In genomic region chr18:59052965-59053960, GRCh38 we compare ENCODE assay signal across 1 cellular context.
A peak's percentile ranks its signal among the peaks of the same experiment; 100 is the strongest.
TF ChIP-seq lines count a peak whose summit lies in the region.

No MANE protein-coding gene starts in this region.

TF ChIP-seq in HEK293, 187 proteins besides CTCF, POLR2A, EP300 and RAD21 (continued from another document and continues in another):
- TF ChIP-seq REST (tag by site-specific recombination; IDR thresholded peaks at IDR 0.05) (no peak), ZNF624 (tag by site-specific recombination; IDR thresholded peaks at IDR 0.05) (no peak), EGR2 (tag by site-specific recombination; IDR thresholded peaks at IDR 0.05; ENCODE audit: low read depth) (no peak), MEIS1 (CRISPR knock-in tag; IDR thresholded peaks at IDR 0.05; ENCODE audit: borderline replicate concordance) (no peak), ZSCAN23 (tag by site-specific recombination; IDR thresholded peaks at IDR 0.05) (no peak), ZNF660 (tag by site-specific recombination; IDR thresholded peaks at IDR 0.05) (no peak), ZNF335 (tag by site-specific recombination; conservative IDR thresholded peaks at IDR 0.05) (no peak), ZNF23 (tag by site-specific recombination; IDR thresholded peaks at IDR 0.05; ENCODE audit: borderline replicate concordance) (no peak), OVOL3 (tag by site-specific recombination; IDR thresholded peaks at IDR 0.05) (peak; percentile 95), ZNF639 (tag by site-specific recombination; IDR thresholded peaks at IDR 0.05) (no peak), ZNF18 (tag by site-specific recombination; IDR thresholded peaks at IDR 0.05) (peak; percentile 82), BCL6B (tag by site-specific recombination; IDR thresholded peaks at IDR 0.05) (0 out of 2 replicates have a peak, but pooled peaks have one; percentile 33), HOXD13 (CRISPR knock-in tag; IDR thresholded peaks at IDR 0.05; ENCODE audit: borderline replicate concordance) (peak; percentile 74; the same call in 1 of the 2 replicates), ZNF155 (tag by site-specific recombination; IDR thresholded peaks at IDR 0.05) (no peak), ZNF433 (tag by site-specific recombination; IDR thresholded peaks at IDR 0.05; ENCODE audit: low read depth) (no peak), ZFP41 (tag by site-specific recombination; IDR thresholded peaks at IDR 0.05; ENCODE audit: borderline replicate concordance) (no peak), ZNF214 (tag by site-specific recombination; IDR thresholded peaks at IDR 0.05; ENCODE audit: borderline replicate concordance) (no peak), PRDM10 (tag by site-specific recombination; IDR thresholded peaks at IDR 0.05) (no peak), GLI2 (tag by site-specific recombination; IDR thresholded peaks at IDR 0.05; ENCODE audit: borderline replicate concordance, low read depth) (no peak; the same call in 1 of the 2 replicates), ZNF768 (tag by site-specific recombination; IDR thresholded peaks at IDR 0.05) (no peak), ZNF837 (tag by site-specific recombination; IDR thresholded peaks at IDR 0.05) (no peak), GLIS2 (tag by site-specific recombination; IDR thresholded peaks at IDR 0.05) (no peak), ZFHX2 (tag by site-specific recombination; conservative IDR thresholded peaks at IDR 0.05) (no peak), PRDM1 (tag by site-specific recombination; IDR thresholded peaks at IDR 0.05) (no peak), ZNF514 (tag by site-specific recombination; IDR thresholded peaks at IDR 0.05) (no peak), ZNF274 (IDR thresholded peaks at IDR 0.05; ENCODE audit: low read length) (no peak), ZNF274 (tag by site-specific recombination; IDR thresholded peaks at IDR 0.05; ENCODE audit: borderline replicate concordance) (no peak), ZNF707 (tag by site-specific recombination; IDR thresholded peaks at IDR 0.05) (no peak), ZBTB17 (tag by site-specific recombination; IDR thresholded peaks at IDR 0.05) (no peak), ZNF830 (tag by site-specific recombination; IDR thresholded peaks at IDR 0.05; ENCODE audit: low read depth) (no peak), OSR2 (tag by site-specific recombination; IDR thresholded peaks at IDR 0.05) (peak; percentile 65; the same call in 1 of the 2 replicates), ZNF404 (tag by site-specific recombination; IDR thresholded peaks at IDR 0.05) (no peak), ZNF362 (tag by site-specific recombination; IDR thresholded peaks at IDR 0.05) (no peak), ZXDB (tag by site-specific recombination; IDR thresholded peaks at IDR 0.05) (peak; percentile 95), ZNF341 (tag by site-specific recombination; IDR thresholded peaks at IDR 0.05; ENCODE audit: low read depth) (0 out of 2 replicates have a peak, but pooled peaks have one; percentile 19), ZNF670 (tag by site-specific recombination; IDR thresholded peaks at IDR 0.05; ENCODE audit: low read depth) (no peak), YY1 (tag by site-specific recombination; IDR thresholded peaks at IDR 0.05) (no peak; the same call in 1 of the 2 replicates), KLF17 (tag by site-specific recombination; IDR thresholded peaks at IDR 0.05) (no peak), ZNF112 (tag by site-specific recombination; IDR thresholded peaks at IDR 0.05) (no peak), ZNF157 (tag by site-specific recombination; IDR thresholded peaks at IDR 0.05) (no peak), IKZF3 (tag by site-specific recombination; IDR thresholded peaks at IDR 0.05) (no peak), ZNF280D (tag by site-specific recombination; IDR thresholded peaks at IDR 0.05) (no peak), KLF9 (tag by site-specific recombination; IDR thresholded peaks at IDR 0.05; ENCODE audit: low read depth) (no peak), MYNN (tag by site-specific recombination; IDR thresholded peaks at IDR 0.05; ENCODE audit: borderline replicate concordance) (no peak), ZFP3 (tag by site-specific recombination; IDR thresholded peaks at IDR 0.05; ENCODE audit: low read depth) (no peak), ZNF580 (tag by site-specific recombination; IDR thresholded peaks at IDR 0.05) (peak; percentile 98), ZBTB8A (tag by site-specific recombination; IDR thresholded peaks at IDR 0.05) (no peak)
